ENCODE assay signal across 8 cellular contexts in genomic region chr19:47231215-47232054, GRCh38. TPM values are rescaled to one million over a fixed set of nuclear protein-coding genes. Genes with fewer than 3 reads are reported as not detected.
A peak's percentile ranks its signal among the peaks of the same experiment; 100 is the strongest.
DNase-seq lines count a peak whose midpoint lies in the region; ATAC-seq and TF ChIP-seq lines count a peak whose summit lies in the region.

No MANE protein-coding gene starts in this region.

- peak overlapping the region; percentile 57 for H3K27ac Mint-ChIP-seq in activated T-helper 17 cell treated with anti-CD3 and anti-CD28 coated beads, Interleukin-2, amount 50 U/mL, for 72 hours
- H3K27ac Mint-ChIP-seq in natural killer cell: peak overlapping the region; percentile 88 to 93
- peak overlapping the region; percentile 72 for H3K27ac Mint-ChIP-seq in stimulated activated naive B cell treated with anti-CD40 and anti-IgM and Interleukin-4, amounts not matched to agents 10 μg/mL and 1 μg/mL and 100 μg/mL, for 72 hours

- TF ChIP-seq CTCF in natural killer cell (IDR thresholded peaks at IDR 0.05): no peak

- no peaks in the 10 kb centered on the region for H3K27me3 Mint-ChIP-seq in activated T-helper 17 cell treated with anti-CD3 and anti-CD28 coated beads, Interleukin-2, amount 50 U/mL, for 72 hours
- peaks cover 0 to 2% of the 10 kb centered on the region in 2 donors for H3K27me3 Mint-ChIP-seq in natural killer cell (ENCODE audit: low read depth in 2 of 2)
- H3K27me3 Mint-ChIP-seq in stimulated activated naive B cell treated with anti-CD40 and anti-IgM and Interleukin-4, amounts not matched to agents 10 μg/mL and 1 μg/mL and 100 μg/mL, for 72 hours: no peaks in the 10 kb centered on the region

- peaks cover 12% of the 10 kb centered on the region for H3K4me1 Mint-ChIP-seq in activated T-helper 17 cell treated with anti-CD3 and anti-CD28 coated beads, Interleukin-2, amount 50 U/mL, for 72 hours
- H3K4me1 Mint-ChIP-seq in natural killer cell: peaks cover 18 to 28% of the 10 kb centered on the region in 2 donors
- H3K4me1 Mint-ChIP-seq in stimulated activated naive B cell treated with anti-CD40 and anti-IgM and Interleukin-4, amounts not matched to agents 10 μg/mL and 1 μg/mL and 100 μg/mL, for 72 hours: peaks cover 17 to 32% of the 10 kb centered on the region in 2 donors

- peak; percentile 24 for ATAC-seq in HG03097 (IDR thresholded peaks at IDR 0.05; ENCODE audit: low FRiP score, unreplicated experiment)
- ATAC-seq in activated T-helper 17 cell treated with anti-CD3 and anti-CD28 coated beads, Interleukin-2, amount 50 U/mL, for 72 hours (replicated peaks): peak; percentile 63
- ATAC-seq in natural killer cell: peak; percentile 58 to 83 (median 70)
- peak; percentile 53 to 64 for ATAC-seq in stimulated activated naive B cell treated with anti-CD40 and anti-IgM and Interleukin-4, amounts not matched to agents 10 μg/mL and 1 μg/mL and 100 μg/mL, for 72 hours (replicated peaks)

- intact Hi-C loops in natural killer cell (cut with micrococcal nuclease): loop anchor here (1.0 kb wide), 1 partner anchor 10 kb away; no protein-coding TSS in a partner anchor

- H3K9me3 Mint-ChIP-seq in activated T-helper 17 cell treated with anti-CD3 and anti-CD28 coated beads, Interleukin-2, amount 50 U/mL, for 72 hours: no peaks in the 10 kb centered on the region
- H3K9me3 Mint-ChIP-seq in natural killer cell: no peaks in the 10 kb centered on the region
- no peaks in the 10 kb centered on the region for H3K9me3 Mint-ChIP-seq in stimulated activated naive B cell treated with anti-CD40 and anti-IgM and Interleukin-4, amounts not matched to agents 10 μg/mL and 1 μg/mL and 100 μg/mL, for 72 hours

- peak overlapping the region; percentile 75 for H3K4me3 Mint-ChIP-seq in activated T-helper 17 cell treated with anti-CD3 and anti-CD28 coated beads, Interleukin-2, amount 50 U/mL, for 72 hours
- H3K4me3 Mint-ChIP-seq in natural killer cell: peak overlapping the region; percentile 81
- peak overlapping the region; percentile 62 to 76 for H3K4me3 Mint-ChIP-seq in stimulated activated naive B cell treated with anti-CD40 and anti-IgM and Interleukin-4, amounts not matched to agents 10 μg/mL and 1 μg/mL and 100 μg/mL, for 72 hours

- DNase-seq in DMS 273 (lab: John Stamatoyannopoulos, UW; ENCODE audit: unreplicated experiment) (peak; percentile 86), DMS 273 treated with DMSO at 0.1 percent for 48 hours (lab: John Stamatoyannopoulos, UW) (no peak), fibroblast of peridontal ligament (ENCODE audit: extremely low read depth) (peak; percentile 81), natural killer cell (peak; percentile 93)
- peak; percentile 79 for DNase-seq in stimulated activated naive B cell treated with anti-CD40 and anti-IgM and Interleukin-4, amounts not matched to agents 10 μg/mL and 1 μg/mL and 100 μg/mL, for 72 hours

- peaks cover 19% of the 10 kb centered on the region for H3K36me3 Mint-ChIP-seq in activated T-helper 17 cell treated with anti-CD3 and anti-CD28 coated beads, Interleukin-2, amount 50 U/mL, for 72 hours (ENCODE audit: low read depth)
- no peaks in the 10 kb centered on the region for H3K36me3 Mint-ChIP-seq in natural killer cell
- no peaks in the 10 kb centered on the region for H3K36me3 Mint-ChIP-seq in stimulated activated naive B cell treated with anti-CD40 and anti-IgM and Interleukin-4, amounts not matched to agents 10 μg/mL and 1 μg/mL and 100 μg/mL, for 72 hours

TF ChIP-seq in PFSK-1, 5 proteins besides CTCF, POLR2A, EP300 and RAD21:
- peak; percentile 76 to 85 for TF ChIP-seq REST (IDR thresholded peaks at IDR 0.05; ENCODE audit: insufficient read depth in 1 of 2, low read depth in 2 of 2, low read length in 2 of 2)
- TF ChIP-seq TAF1 (IDR thresholded peaks at IDR 0.05; ENCODE audit: borderline replicate concordance, insufficient read depth, low read length): no peak

RNA-seq across cellular contexts. Expression of gene BBC3, which starts 0.4 kb away (rescaled TPM):
- polyA plus RNA-seq in PFSK-1 (2012; ENCODE audit: insufficient read length, low read depth): 21.6 TPM
- 10 to 100 TPM; 18.7 to 41.9 TPM for total RNA-seq in activated T-helper 17 cell treated with anti-CD3 and anti-CD28 coated beads, Interleukin-2, amount 50 U/mL, for 72 hours
- total RNA-seq in natural killer cell: 10 to 100 TPM; 39.9 to 45.1 (median 43.9) TPM

RNA-seq across cellular contexts. Expression of gene CCDC9, which starts 24.9 kb away (rescaled TPM):
- 42.1 TPM for polyA plus RNA-seq in PFSK-1 (2012; ENCODE audit: insufficient read length, low read depth)
- total RNA-seq in activated T-helper 17 cell treated with anti-CD3 and anti-CD28 coated beads, Interleukin-2, amount 50 U/mL, for 72 hours: 10 to 100 TPM; 38.9 to 44.6 TPM
- total RNA-seq in natural killer cell: 10 to 100 TPM; 49.6 to 55.8 (median 55.4) TPM

RNA-seq across cellular contexts. Expression of gene INAFM1, which starts 43.2 kb away (rescaled TPM):
- 68.0 TPM for polyA plus RNA-seq in PFSK-1 (2012; ENCODE audit: insufficient read length, low read depth)
- total RNA-seq in activated T-helper 17 cell treated with anti-CD3 and anti-CD28 coated beads, Interleukin-2, amount 50 U/mL, for 72 hours: 10 to 100 TPM; 12.9 to 21.6 TPM
- 10 to 100 TPM in 1 of 3 donors, 1 to 10 TPM in 2; 9.1 to 10.3 (median 9.5) TPM for total RNA-seq in natural killer cell
